ENCODE assay signal across 16 cellular contexts in the genomic region with DNA sequence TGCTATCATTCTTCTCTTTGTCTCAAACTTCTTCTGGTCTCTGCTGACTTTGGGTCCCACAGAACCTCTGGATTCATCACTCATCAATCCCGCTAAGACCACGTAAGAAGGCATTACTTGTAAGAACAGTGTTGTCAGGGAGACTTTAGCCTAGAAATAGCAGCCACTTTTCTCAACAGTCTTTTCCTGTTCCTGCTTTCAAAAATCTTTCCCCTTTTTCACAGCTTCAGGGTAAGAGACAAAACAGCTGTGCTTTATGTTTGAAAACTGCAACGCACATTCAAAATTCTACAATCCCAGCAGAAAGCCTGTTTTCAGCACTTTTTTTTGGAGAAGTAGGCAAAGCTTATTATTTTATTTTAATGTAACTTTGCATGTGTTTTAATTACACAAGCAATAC. TPM values are rescaled to one million over a fixed set of nuclear protein-coding genes. Genes with fewer than 3 reads are reported as not detected.
DNase-seq lines count a peak whose midpoint lies in the region; ATAC-seq, FAIRE-seq and TF ChIP-seq lines count a peak whose summit lies in the region.
"Had no signal": no experiment of that assay in that cellular context is flagged by ENCODE, and none has a peak within 500 bp of the region (broad histone marks: within the 10 kb centered on the region; RNA-seq: fewer than 3 reads in every experiment).

No MANE protein-coding gene starts in this region.

- H2AFZ ChIP-seq in MM.1S (ENCODE audit: low read length) (peak overlapping the region; percentile 21), H1 (ENCODE audit: low read length) (peak overlapping the region; percentile 2; the same call in 1 of the 2 replicates)

- H3K18ac ChIP-seq in H1 (ENCODE audit: extremely low read depth, low read length), result no peak overlapping the region

- no peak overlapping the region for H2BK15ac ChIP-seq in H1 (ENCODE audit: low read length)

- DNase-seq in MM.1S (no peak), H1 (ENCODE audit: low read depth in 1 of 2, low spot score in 2 of 2) (no peak), left kidney (ENCODE audit: low read depth, low spot score) (peak; percentile 23), GDM1 (lab: John Stamatoyannopoulos, UW) (no peak), SKM-1 treated with dmso at 0.1 percent for 144 hours (lab: John Stamatoyannopoulos, UW; ENCODE audit: unreplicated experiment) (no peak)
- DNase-seq: DMS79; HFFc6; KG1; NCI-H1436; NCI-H2029; NCI-H2171; NCI-H446 treated with DMSO at 0.1 percent for 48 hours; NK-92 treated with Interleukin-12 subunit alpha and Interleukin-12 subunit beta, amount 100 ng/mL, for 24 hours had no signal

- H3K23ac ChIP-seq in H1 (ENCODE audit: insufficient read length), result no peak overlapping the region

- no peak overlapping the region for H2AK5ac ChIP-seq in H1 (ENCODE audit: low read depth, low read length)

- no peak overlapping the region for H2BK5ac ChIP-seq in H1 (ENCODE audit: low read depth, low read length)

- H3K79me2 ChIP-seq in MM.1S (ENCODE audit: low read length) (no peaks in the 10 kb centered on the region), H1 (ENCODE audit: control insufficient read depth in 1 of 2, insufficient read depth in 2 of 2, low read length in 2 of 2) (no peaks in the 10 kb centered on the region)

- TF ChIP-seq RAD21 in H1 (IDR thresholded peaks at IDR 0.05 in 1 of 2, conservative IDR thresholded peaks at IDR 0.05 in 1 of 2; ENCODE audit: low read depth in 2 of 2, low read length in 2 of 2), result no peak

- WGBS in H1 (ENCODE audit: extremely low coverage in 1 of 2, insufficient coverage in 1 of 2, insufficient read length in 1 of 2, insufficient replicate concordance in 2 of 2, low coverage in 1 of 2, low lambda C conversion rate in 2 of 2, missing lambda C conversion rate in 1 of 2), 2 experiments, result 91% methylated on average over 3 of the region's 3 CpGs; no CpG with 5 or more reads in 1 of the 2 experiments

- H2BK12ac ChIP-seq in H1 (ENCODE audit: low read depth, low read length), result no peak overlapping the region

- no peaks in the 10 kb centered on the region for H3K9me2 ChIP-seq in MM.1S (replicated peaks; ENCODE audit: insufficient read depth, low read length)

- no peak for TF ChIP-seq EP300 in H1 (IDR thresholded peaks at IDR 0.05; ENCODE audit: borderline replicate concordance in 1 of 2, low read depth in 2 of 2, low read length in 2 of 2)

- no peaks in the 10 kb centered on the region for H3K79me1 ChIP-seq in H1 (ENCODE audit: low read depth, low read length)

- no peak overlapping the region for H3K4me3 ChIP-seq in MM.1S (ENCODE audit: low read length)
- H3K4me3 ChIP-seq in H1 (ENCODE audit: extremely low read depth in 1 of 4, insufficient read depth in 2 of 4, low read depth in 3 of 4, low read length in 4 of 4), result no peak overlapping the region
- H3K4me3 ChIP-seq in skeletal muscle tissue (ENCODE audit: low read length in 3 of 3), result no peak overlapping the region

- TF ChIP-seq CTCF in MM.1S (IDR thresholded peaks at IDR 0.05; ENCODE audit: low read length), result no peak
- no peak for TF ChIP-seq CTCF in H1 (IDR thresholded peaks at IDR 0.05; ENCODE audit: control extremely low read depth in 1 of 3, insufficient read depth in 1 of 3, low read depth in 1 of 3, low read length in 3 of 3)

- no peak overlapping the region for H2BK120ac ChIP-seq in H1 (replicated peaks; ENCODE audit: low read depth, low read length)

- no peak overlapping the region for H4K8ac ChIP-seq in H1 (ENCODE audit: extremely low read depth, insufficient read depth, low read length)

- FAIRE-seq in H1 (lab: Jason Lieb, UNC), result no peak
- FAIRE-seq: H54 had no signal

- CTCF ChIA-PET in H1 (lab: Charles Lee; ENCODE audit: partially characterized antibody), result interaction anchor here (0.5 to 1.9 kb wide), 7 partner anchors 9 to 430 kb away, joined by 3 to 7 read pairs (median 4); no protein-coding TSS in a partner anchor

- no peak overlapping the region for H3K56ac ChIP-seq in H1 (replicated peaks; ENCODE audit: insufficient read length, low read depth, low read length)

- H4K20me1 ChIP-seq in MM.1S (ENCODE audit: insufficient read depth, low read length) (no peaks in the 10 kb centered on the region), H1 (replicated peaks in 1 of 2; ENCODE audit: control insufficient read depth in 1 of 2, insufficient read depth in 2 of 2, low read length in 2 of 2) (no peaks in the 10 kb centered on the region)

- no peak overlapping the region for H2BK20ac ChIP-seq in H1 (ENCODE audit: low read length)

- no peak overlapping the region; the same call in 1 of the 2 replicates for H3K9ac ChIP-seq in MM.1S (ENCODE audit: low read length)
- no peak overlapping the region for H3K9ac ChIP-seq in H1 (replicated peaks in 1 of 4; ENCODE audit: extremely low read depth in 1 of 4, low read depth in 3 of 4, low read length in 3 of 4)
- H3K9ac ChIP-seq in skeletal muscle tissue (ENCODE audit: low read depth in 1 of 3, low read length in 3 of 3), result no peak overlapping the region

- H3K9me3 ChIP-seq in MM.1S (replicated peaks; ENCODE audit: insufficient read depth, low read length) (no peaks in the 10 kb centered on the region), H1 (ENCODE audit: insufficient read depth in 2 of 2, low read depth in 1 of 2, low read length in 1 of 2) (no peaks in the 10 kb centered on the region), skeletal muscle tissue (ENCODE audit: control insufficient read depth in 3 of 3, low read length in 3 of 3) (no peaks in the 10 kb centered on the region)

- H3K4me2 ChIP-seq in MM.1S (ENCODE audit: low read depth, low read length) (peak overlapping the region; percentile 74; the same call in 1 of the 2 replicates), H1 (ENCODE audit: insufficient read depth in 1 of 2, low read depth in 2 of 2, low read length in 2 of 2) (no peak overlapping the region)

- POLR2A ChIA-PET in H1 (lab: Charles Lee; ENCODE audit: partially characterized antibody), result no interaction called here

- peaks cover 7% of the 10 kb centered on the region; the same call in 1 of the 2 replicates for H3F3A ChIP-seq in MM.1S (ENCODE audit: insufficient read depth, low read length)

- no peaks in the 10 kb centered on the region for H3K23me2 ChIP-seq in H1 (ENCODE audit: low read depth, low read length)

- no peak overlapping the region for H4K91ac ChIP-seq in H1 (replicated peaks; ENCODE audit: insufficient read length, low read length)

- no peak overlapping the region for H3K4ac ChIP-seq in H1 (replicated peaks; ENCODE audit: insufficient read length, low read depth, low read length)

- no peak overlapping the region; the same call in 1 of the 2 replicates for H3K27ac ChIP-seq in MM.1S (ENCODE audit: low read length)
- H3K27ac ChIP-seq in H1 (ENCODE audit: low read depth, low read length), result no peak overlapping the region
- H3K27ac ChIP-seq in skeletal muscle tissue (ENCODE audit: low read depth, low read length), result peak overlapping the region; percentile 25

- TF ChIP-seq POLR2A in H1 (IDR thresholded peaks at IDR 0.05; ENCODE audit: control extremely low read depth in 1 of 2, low read depth in 2 of 2, low read length in 2 of 2), result no peak

- H3K27me3 ChIP-seq in MM.1S (replicated peaks; ENCODE audit: insufficient read depth, low read length) (no peaks in the 10 kb centered on the region), H1 (replicated peaks in 1 of 4; ENCODE audit: control insufficient read depth in 3 of 4, extremely low read depth in 1 of 4, insufficient read depth in 3 of 4, low read length in 3 of 4) (no peaks in the 10 kb centered on the region), skeletal muscle tissue (ENCODE audit: control insufficient read depth in 3 of 3, insufficient read depth in 3 of 3, low read length in 3 of 3) (no peaks in the 10 kb centered on the region)

- peaks cover 16% of the 10 kb centered on the region for H3K4me1 ChIP-seq in MM.1S (ENCODE audit: low read length)
- H3K4me1 ChIP-seq in H1 (replicated peaks in 1 of 4; ENCODE audit: control insufficient read depth in 3 of 4, insufficient read depth in 4 of 4, low read length in 3 of 4), result no peaks in the 10 kb centered on the region
- H3K4me1 ChIP-seq in skeletal muscle tissue (ENCODE audit: control insufficient read depth in 3 of 3, insufficient read depth in 3 of 3, low read length in 3 of 3), result no peaks in the 10 kb centered on the region

- H4K5ac ChIP-seq in H1 (ENCODE audit: insufficient read length, low read depth, low read length), result no peak overlapping the region

- no peak for ATAC-seq in GM21723 (IDR thresholded peaks at IDR 0.05; ENCODE audit: unreplicated experiment)

- no peaks in the 10 kb centered on the region for H3K36me3 ChIP-seq in MM.1S (replicated peaks; ENCODE audit: insufficient read depth, low read length)
- no peaks in the 10 kb centered on the region for H3K36me3 ChIP-seq in H1 (ENCODE audit: control insufficient read depth in 2 of 4, insufficient read depth in 4 of 4, low read length in 3 of 4)
- H3K36me3 ChIP-seq in skeletal muscle tissue (ENCODE audit: control insufficient read depth in 3 of 3, insufficient read depth in 3 of 3, low read length in 3 of 3), result no peaks in the 10 kb centered on the region

- no peak overlapping the region for H3K14ac ChIP-seq in H1 (ENCODE audit: insufficient read length)

TF ChIP-seq in H1, 55 proteins besides CTCF, POLR2A, EP300 and RAD21:
- TF ChIP-seq MAFK (IDR thresholded peaks at IDR 0.05; ENCODE audit: low read depth, low read length) (no peak), SP2 (IDR thresholded peaks at IDR 0.05; ENCODE audit: low read length) (no peak), RXRA (IDR thresholded peaks at IDR 0.05; ENCODE audit: insufficient read depth, low read depth, low read length) (no peak)
- TF ChIP-seq, protein P1, sequence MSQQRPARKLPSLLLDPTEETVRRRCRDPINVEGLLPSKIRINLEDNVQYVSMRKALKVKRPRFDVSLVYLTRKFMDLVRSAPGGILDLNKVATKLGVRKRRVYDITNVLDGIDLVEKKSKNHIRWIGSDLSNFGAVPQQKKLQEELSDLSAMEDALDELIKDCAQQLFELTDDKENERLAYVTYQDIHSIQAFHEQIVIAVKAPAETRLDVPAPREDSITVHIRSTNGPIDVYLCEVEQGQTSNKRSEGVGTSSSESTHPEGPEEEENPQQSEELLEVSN (IDR thresholded peaks at IDR 0.05), result no peak

RNA-seq across cellular contexts. Expression of a gene that starts 42.0 kb away (rescaled TPM):
- 44.6 and 48.4 TPM in 2 replicates for total RNA-seq in H1 (2021; fragmentation: NEBNext Ultra II Directional; extraction: Animal tissue kit (Norgen Biotek cat#: 25700))
- polyA plus RNA-seq in H1 (2011; rRNA removed), result 3.1 and 5.9 TPM in 2 replicates
- 9.5 TPM for polyA plus RNA-seq in H1 (2011; cell fraction: cytosol; rRNA removed)
- 1.8 TPM for polyA plus RNA-seq in H1 (2011; cell fraction: nucleus; rRNA removed)
- polyA plus RNA-seq in H1 (2012, experiment 1 of 2), result 14.1 to 38.7 TPM (median 18.3 TPM) in 4 replicates
- 13.1 TPM for polyA plus RNA-seq in H1 (2012, experiment 2 of 2)
- polyA plus RNA-seq in H1 (2013, experiment 1 of 2), result 34.2 TPM
- polyA plus RNA-seq in H1 (2013, experiment 2 of 2), result 35.6 TPM
- 4.5 and 7.1 TPM in 2 replicates for polyA minus RNA-seq in H1 (2011; rRNA and poly(A)+ RNA removed)
- 6.4 TPM for polyA minus RNA-seq in H1 (2011; cell fraction: cytosol; rRNA and poly(A)+ RNA removed)
- polyA minus RNA-seq in H1 (2011; cell fraction: nucleus; rRNA and poly(A)+ RNA removed), result 20.1 TPM
- 25.6 TPM for total RNA-seq in skeletal muscle tissue
